ENCODE assay signal across 1 cellular context in the genomic region with DNA sequence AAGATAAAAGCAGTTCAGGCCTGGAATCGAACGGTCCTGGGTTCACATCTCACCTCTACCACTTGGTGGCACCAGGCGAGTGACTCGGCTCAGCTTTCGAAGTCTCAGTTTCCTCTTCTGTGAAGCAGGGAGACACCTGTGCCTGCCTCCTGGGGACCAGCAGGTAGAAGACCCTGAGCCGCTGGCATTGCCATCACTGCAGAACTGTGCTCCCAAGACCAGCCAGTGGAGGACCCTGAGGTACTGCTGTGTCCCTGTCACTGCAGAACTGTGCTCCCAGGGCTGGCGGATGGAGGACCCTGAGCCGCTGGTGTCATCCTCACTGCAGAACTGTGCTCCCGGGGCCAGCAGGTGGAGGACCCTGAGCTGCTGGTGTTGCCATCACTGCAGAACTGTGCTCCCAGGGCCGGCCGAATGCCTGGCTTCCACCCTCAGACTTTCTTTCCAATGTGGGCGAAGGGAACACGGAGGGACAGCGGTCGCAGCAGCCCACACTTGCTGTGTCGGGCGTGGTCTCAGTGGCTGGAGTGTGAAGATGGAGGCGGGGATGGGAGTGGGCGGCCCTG.
TF ChIP-seq lines count a peak whose summit lies in the region.

No MANE protein-coding gene starts in this region.

TF ChIP-seq in HepG2, 621 proteins besides CTCF, POLR2A, EP300 and RAD21 (continued from another document and continues in another):
- TF ChIP-seq, protein P1, sequence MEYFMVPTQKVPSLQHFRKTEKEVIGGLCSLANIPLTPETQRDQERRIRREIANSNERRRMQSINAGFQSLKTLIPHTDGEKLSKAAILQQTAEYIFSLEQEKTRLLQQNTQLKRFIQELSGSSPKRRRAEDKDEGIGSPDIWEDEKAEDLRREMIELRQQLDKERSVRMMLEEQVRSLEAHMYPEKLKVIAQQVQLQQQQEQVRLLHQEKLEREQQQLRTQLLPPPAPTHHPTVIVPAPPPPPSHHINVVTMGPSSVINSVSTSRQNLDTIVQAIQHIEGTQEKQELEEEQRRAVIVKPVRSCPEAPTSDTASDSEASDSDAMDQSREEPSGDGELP (IDR thresholded peaks at IDR 0.05; ENCODE audit: borderline replicate concordance, low read depth): no peak
- TF ChIP-seq ZNF234 (CRISPR knock-in tag; conservative IDR thresholded peaks at IDR 0.05) (no peak), ZNF558 (CRISPR knock-in tag; IDR thresholded peaks at IDR 0.05; ENCODE audit: borderline replicate concordance) (no peak), TAF15 (IDR thresholded peaks at IDR 0.05; ENCODE audit: low read depth, low read length, poor library complexity, severe bottlenecking) (no peak), AHR (CRISPR knock-in tag; IDR thresholded peaks at IDR 0.05) (no peak), REL (CRISPR knock-in tag; conservative IDR thresholded peaks at IDR 0.05) (no peak), SAFB2 (CRISPR knock-in tag; IDR thresholded peaks at IDR 0.05; ENCODE audit: borderline replicate concordance, low read depth) (no peak), EED (CRISPR knock-in tag; IDR thresholded peaks at IDR 0.05) (0 out of 2 replicates have a peak, but pooled peaks have one; percentile 35), SSRP1 (CRISPR knock-in tag; IDR thresholded peaks at IDR 0.05) (peak; percentile 44; the same call in 1 of the 2 replicates), ZNF256 (CRISPR knock-in tag; conservative IDR thresholded peaks at IDR 0.05) (no peak), CENPX (CRISPR knock-in tag; IDR thresholded peaks at IDR 0.05) (no peak), EEA1 (CRISPR knock-in tag; IDR thresholded peaks at IDR 0.05; ENCODE audit: borderline replicate concordance) (peak; percentile 78; the same call in 1 of the 2 replicates), GFI1 (CRISPR knock-in tag; IDR thresholded peaks at IDR 0.05; ENCODE audit: borderline replicate concordance) (no peak), RBAK (CRISPR knock-in tag; IDR thresholded peaks at IDR 0.05) (no peak), GABPB1 (CRISPR knock-in tag; IDR thresholded peaks at IDR 0.05) (no peak; the same call in 1 of the 2 replicates), JUNB (CRISPR knock-in tag; IDR thresholded peaks at IDR 0.05; ENCODE audit: borderline replicate concordance) (no peak), ZNF333 (CRISPR knock-in tag; IDR thresholded peaks at IDR 0.05; ENCODE audit: borderline replicate concordance) (no peak), ARHGAP35 (CRISPR knock-in tag; IDR thresholded peaks at IDR 0.05; ENCODE audit: borderline replicate concordance) (no peak; the same call in 1 of the 2 replicates), MXD4 (CRISPR knock-in tag; IDR thresholded peaks at IDR 0.05) (no peak), POLR2AphosphoS5 (IDR thresholded peaks at IDR 0.05; ENCODE audit: low read depth, low read length) (no peak), DNMT1 (CRISPR knock-in tag; IDR thresholded peaks at IDR 0.05) (no peak), ZNF34 (CRISPR knock-in tag; IDR thresholded peaks at IDR 0.05; ENCODE audit: borderline replicate concordance) (no peak), THAP11 (CRISPR knock-in tag; IDR thresholded peaks at IDR 0.05) (no peak), ZNF569 (CRISPR knock-in tag; IDR thresholded peaks at IDR 0.05; ENCODE audit: borderline replicate concordance) (no peak), ZC3H13 (CRISPR knock-in tag; IDR thresholded peaks at IDR 0.05) (no peak), FOXK2 (IDR thresholded peaks at IDR 0.05) (no peak)
- TF ChIP-seq, protein P2, sequence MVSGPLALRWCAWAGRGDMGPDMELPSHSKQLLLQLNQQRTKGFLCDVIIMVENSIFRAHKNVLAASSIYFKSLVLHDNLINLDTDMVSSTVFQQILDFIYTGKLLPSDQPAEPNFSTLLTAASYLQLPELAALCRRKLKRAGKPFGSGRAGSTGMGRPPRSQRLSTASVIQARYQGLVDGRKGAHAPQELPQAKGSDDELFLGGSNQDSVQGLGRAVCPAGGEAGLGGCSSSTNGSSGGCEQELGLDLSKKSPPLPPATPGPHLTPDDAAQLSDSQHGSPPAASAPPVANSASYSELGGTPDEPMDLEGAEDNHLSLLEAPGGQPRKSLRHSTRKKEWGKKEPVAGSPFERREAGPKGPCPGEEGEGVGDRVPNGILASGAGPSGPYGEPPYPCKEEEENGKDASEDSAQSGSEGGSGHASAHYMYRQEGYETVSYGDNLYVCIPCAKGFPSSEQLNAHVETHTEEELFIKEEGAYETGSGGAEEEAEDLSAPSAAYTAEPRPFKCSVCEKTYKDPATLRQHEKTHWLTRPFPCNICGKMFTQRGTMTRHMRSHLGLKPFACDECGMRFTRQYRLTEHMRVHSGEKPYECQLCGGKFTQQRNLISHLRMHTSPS (CRISPR knock-in tag; IDR thresholded peaks at IDR 0.05; ENCODE audit: low read depth): no peak
- TF ChIP-seq, protein P3, sequence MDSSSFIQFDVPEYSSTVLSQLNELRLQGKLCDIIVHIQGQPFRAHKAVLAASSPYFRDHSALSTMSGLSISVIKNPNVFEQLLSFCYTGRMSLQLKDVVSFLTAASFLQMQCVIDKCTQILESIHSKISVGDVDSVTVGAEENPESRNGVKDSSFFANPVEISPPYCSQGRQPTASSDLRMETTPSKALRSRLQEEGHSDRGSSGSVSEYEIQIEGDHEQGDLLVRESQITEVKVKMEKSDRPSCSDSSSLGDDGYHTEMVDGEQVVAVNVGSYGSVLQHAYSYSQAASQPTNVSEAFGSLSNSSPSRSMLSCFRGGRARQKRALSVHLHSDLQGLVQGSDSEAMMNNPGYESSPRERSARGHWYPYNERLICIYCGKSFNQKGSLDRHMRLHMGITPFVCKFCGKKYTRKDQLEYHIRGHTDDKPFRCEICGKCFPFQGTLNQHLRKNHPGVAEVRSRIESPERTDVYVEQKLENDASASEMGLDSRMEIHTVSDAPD (CRISPR knock-in tag; IDR thresholded peaks at IDR 0.05): no peak
- TF ChIP-seq, protein P4, sequence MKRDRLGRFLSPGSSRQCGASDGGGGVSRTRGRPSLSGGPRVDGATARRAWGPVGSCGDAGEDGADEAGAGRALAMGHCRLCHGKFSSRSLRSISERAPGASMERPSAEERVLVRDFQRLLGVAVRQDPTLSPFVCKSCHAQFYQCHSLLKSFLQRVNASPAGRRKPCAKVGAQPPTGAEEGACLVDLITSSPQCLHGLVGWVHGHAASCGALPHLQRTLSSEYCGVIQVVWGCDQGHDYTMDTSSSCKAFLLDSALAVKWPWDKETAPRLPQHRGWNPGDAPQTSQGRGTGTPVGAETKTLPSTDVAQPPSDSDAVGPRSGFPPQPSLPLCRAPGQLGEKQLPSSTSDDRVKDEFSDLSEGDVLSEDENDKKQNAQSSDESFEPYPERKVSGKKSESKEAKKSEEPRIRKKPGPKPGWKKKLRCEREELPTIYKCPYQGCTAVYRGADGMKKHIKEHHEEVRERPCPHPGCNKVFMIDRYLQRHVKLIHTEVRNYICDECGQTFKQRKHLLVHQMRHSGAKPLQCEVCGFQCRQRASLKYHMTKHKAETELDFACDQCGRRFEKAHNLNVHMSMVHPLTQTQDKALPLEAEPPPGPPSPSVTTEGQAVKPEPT (CRISPR knock-in tag; IDR thresholded peaks at IDR 0.05; ENCODE audit: low read depth): no peak
- TF ChIP-seq, protein P5, sequence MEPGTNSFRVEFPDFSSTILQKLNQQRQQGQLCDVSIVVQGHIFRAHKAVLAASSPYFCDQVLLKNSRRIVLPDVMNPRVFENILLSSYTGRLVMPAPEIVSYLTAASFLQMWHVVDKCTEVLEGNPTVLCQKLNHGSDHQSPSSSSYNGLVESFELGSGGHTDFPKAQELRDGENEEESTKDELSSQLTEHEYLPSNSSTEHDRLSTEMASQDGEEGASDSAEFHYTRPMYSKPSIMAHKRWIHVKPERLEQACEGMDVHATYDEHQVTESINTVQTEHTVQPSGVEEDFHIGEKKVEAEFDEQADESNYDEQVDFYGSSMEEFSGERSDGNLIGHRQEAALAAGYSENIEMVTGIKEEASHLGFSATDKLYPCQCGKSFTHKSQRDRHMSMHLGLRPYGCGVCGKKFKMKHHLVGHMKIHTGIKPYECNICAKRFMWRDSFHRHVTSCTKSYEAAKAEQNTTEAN (CRISPR knock-in tag; conservative IDR thresholded peaks at IDR 0.05): no peak
- TF ChIP-seq, protein P6, sequence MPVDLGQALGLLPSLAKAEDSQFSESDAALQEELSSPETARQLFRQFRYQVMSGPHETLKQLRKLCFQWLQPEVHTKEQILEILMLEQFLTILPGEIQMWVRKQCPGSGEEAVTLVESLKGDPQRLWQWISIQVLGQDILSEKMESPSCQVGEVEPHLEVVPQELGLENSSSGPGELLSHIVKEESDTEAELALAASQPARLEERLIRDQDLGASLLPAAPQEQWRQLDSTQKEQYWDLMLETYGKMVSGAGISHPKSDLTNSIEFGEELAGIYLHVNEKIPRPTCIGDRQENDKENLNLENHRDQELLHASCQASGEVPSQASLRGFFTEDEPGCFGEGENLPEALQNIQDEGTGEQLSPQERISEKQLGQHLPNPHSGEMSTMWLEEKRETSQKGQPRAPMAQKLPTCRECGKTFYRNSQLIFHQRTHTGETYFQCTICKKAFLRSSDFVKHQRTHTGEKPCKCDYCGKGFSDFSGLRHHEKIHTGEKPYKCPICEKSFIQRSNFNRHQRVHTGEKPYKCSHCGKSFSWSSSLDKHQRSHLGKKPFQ (CRISPR knock-in tag; IDR thresholded peaks at IDR 0.05; ENCODE audit: insufficient replicate concordance): no peak
- TF ChIP-seq, protein P7, sequence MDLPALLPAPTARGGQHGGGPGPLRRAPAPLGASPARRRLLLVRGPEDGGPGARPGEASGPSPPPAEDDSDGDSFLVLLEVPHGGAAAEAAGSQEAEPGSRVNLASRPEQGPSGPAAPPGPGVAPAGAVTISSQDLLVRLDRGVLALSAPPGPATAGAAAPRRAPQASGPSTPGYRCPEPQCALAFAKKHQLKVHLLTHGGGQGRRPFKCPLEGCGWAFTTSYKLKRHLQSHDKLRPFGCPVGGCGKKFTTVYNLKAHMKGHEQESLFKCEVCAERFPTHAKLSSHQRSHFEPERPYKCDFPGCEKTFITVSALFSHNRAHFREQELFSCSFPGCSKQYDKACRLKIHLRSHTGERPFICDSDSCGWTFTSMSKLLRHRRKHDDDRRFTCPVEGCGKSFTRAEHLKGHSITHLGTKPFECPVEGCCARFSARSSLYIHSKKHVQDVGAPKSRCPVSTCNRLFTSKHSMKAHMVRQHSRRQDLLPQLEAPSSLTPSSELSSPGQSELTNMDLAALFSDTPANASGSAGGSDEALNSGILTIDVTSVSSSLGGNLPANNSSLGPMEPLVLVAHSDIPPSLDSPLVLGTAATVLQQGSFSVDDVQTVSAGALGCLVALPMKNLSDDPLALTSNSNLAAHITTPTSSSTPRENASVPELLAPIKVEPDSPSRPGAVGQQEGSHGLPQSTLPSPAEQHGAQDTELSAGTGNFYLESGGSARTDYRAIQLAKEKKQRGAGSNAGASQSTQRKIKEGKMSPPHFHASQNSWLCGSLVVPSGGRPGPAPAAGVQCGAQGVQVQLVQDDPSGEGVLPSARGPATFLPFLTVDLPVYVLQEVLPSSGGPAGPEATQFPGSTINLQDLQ (CRISPR knock-in tag; IDR thresholded peaks at IDR 0.05): no peak
- TF ChIP-seq, protein P8, sequence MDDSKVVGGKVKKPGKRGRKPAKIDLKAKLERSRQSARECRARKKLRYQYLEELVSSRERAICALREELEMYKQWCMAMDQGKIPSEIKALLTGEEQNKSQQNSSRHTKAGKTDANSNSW (CRISPR knock-in tag; IDR thresholded peaks at IDR 0.05; ENCODE audit: borderline replicate concordance): no peak; the same call in 1 of the 2 replicates
- TF ChIP-seq, protein P9, sequence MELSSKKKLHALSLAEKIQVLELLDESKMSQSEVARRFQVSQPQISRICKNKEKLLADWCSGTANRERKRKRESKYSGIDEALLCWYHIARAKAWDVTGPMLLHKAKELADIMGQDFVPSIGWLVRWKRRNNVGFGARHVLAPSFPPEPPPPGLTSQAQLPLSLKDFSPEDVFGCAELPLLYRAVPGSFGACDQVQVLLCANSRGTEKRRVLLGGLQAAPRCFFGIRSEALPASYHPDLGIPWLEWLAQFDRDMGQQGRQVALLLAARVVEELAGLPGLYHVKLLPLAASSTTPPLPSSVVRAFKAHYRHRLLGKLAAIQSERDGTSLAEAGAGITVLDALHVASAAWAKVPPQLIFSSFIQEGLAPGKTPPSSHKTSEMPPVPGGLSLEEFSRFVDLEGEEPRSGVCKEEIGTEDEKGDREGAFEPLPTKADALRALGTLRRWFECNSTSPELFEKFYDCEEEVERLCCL (CRISPR knock-in tag; IDR thresholded peaks at IDR 0.05; ENCODE audit: borderline replicate concordance): no peak
- TF ChIP-seq, protein P10, sequence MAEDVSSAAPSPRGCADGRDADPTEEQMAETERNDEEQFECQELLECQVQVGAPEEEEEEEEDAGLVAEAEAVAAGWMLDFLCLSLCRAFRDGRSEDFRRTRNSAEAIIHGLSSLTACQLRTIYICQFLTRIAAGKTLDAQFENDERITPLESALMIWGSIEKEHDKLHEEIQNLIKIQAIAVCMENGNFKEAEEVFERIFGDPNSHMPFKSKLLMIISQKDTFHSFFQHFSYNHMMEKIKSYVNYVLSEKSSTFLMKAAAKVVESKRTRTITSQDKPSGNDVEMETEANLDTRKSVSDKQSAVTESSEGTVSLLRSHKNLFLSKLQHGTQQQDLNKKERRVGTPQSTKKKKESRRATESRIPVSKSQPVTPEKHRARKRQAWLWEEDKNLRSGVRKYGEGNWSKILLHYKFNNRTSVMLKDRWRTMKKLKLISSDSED (CRISPR knock-in tag; IDR thresholded peaks at IDR 0.05): no peak
- TF ChIP-seq, protein P11, sequence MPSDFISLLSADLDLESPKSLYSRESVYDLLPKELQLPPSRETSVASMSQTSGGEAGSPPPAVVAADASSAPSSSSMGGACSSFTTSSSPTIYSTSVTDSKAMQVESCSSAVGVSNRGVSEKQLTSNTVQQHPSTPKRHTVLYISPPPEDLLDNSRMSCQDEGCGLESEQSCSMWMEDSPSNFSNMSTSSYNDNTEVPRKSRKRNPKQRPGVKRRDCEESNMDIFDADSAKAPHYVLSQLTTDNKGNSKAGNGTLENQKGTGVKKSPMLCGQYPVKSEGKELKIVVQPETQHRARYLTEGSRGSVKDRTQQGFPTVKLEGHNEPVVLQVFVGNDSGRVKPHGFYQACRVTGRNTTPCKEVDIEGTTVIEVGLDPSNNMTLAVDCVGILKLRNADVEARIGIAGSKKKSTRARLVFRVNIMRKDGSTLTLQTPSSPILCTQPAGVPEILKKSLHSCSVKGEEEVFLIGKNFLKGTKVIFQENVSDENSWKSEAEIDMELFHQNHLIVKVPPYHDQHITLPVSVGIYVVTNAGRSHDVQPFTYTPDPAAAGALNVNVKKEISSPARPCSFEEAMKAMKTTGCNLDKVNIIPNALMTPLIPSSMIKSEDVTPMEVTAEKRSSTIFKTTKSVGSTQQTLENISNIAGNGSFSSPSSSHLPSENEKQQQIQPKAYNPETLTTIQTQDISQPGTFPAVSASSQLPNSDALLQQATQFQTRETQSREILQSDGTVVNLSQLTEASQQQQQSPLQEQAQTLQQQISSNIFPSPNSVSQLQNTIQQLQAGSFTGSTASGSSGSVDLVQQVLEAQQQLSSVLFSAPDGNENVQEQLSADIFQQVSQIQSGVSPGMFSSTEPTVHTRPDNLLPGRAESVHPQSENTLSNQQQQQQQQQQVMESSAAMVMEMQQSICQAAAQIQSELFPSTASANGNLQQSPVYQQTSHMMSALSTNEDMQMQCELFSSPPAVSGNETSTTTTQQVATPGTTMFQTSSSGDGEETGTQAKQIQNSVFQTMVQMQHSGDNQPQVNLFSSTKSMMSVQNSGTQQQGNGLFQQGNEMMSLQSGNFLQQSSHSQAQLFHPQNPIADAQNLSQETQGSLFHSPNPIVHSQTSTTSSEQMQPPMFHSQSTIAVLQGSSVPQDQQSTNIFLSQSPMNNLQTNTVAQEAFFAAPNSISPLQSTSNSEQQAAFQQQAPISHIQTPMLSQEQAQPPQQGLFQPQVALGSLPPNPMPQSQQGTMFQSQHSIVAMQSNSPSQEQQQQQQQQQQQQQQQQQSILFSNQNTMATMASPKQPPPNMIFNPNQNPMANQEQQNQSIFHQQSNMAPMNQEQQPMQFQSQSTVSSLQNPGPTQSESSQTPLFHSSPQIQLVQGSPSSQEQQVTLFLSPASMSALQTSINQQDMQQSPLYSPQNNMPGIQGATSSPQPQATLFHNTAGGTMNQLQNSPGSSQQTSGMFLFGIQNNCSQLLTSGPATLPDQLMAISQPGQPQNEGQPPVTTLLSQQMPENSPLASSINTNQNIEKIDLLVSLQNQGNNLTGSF (CRISPR knock-in tag; IDR thresholded peaks at IDR 0.05): no peak
